Comparison of ENCODE assay signal across 11 cellular contexts in the genomic region with DNA sequence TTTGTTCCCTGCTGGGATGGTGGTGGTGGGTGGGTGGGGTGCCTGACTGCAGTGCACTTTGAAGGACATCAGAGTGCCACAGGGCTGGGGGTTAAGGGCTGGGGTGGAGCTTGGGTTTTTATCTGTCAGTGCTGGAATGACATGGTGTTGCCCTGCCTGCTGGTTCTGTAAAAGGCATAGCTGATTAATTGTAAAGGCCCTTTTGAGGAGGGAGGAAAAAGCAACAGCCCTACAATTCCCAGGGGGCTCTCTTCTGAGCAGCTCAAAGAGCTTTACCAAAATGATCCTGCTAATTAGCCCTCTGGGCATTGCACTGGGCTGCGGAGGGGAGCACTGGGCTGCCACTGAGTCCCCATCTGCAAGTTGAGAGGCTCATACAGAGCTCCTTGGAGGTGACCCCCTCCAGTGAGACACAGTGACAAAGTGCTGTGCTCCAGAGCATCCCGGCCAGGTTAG. TPM values are rescaled to one million over a fixed set of nuclear protein-coding genes. Genes with fewer than 3 reads are reported as not detected.
DNase-seq lines count a peak whose midpoint lies in the region; ATAC-seq and TF ChIP-seq lines count a peak whose summit lies in the region.
"Had no signal": no experiment of that assay in that cellular context is flagged by ENCODE, and none has a peak within 500 bp of the region (broad histone marks: within the 10 kb centered on the region; RNA-seq: fewer than 3 reads in every experiment).

No MANE protein-coding gene starts in this region.

- peaks cover 22 to 71% of the 10 kb centered on the region in 2 donors for H3K4me1 ChIP-seq in ascending aorta
- H3K4me1 ChIP-seq in transverse colon, result peaks cover 50 to 75% (median 73%) of the 10 kb centered on the region in 4 donors

- TF ChIP-seq CTCF in ascending aorta (IDR thresholded peaks at IDR 0.05), result no peak
- TF ChIP-seq CTCF in transverse colon (IDR thresholded peaks at IDR 0.05), result no peak

- DNase-seq in NCI-H526 (lab: John Stamatoyannopoulos, UW) (peak; percentile 15 to 49), NCI-H526 treated with DMSO at 0.1 percent for 48 hours (lab: John Stamatoyannopoulos, UW) (no peak), ascending aorta (ENCODE audit: low spot score in 2 of 2) (no peak), left colon (no peak), transverse colon (no peak), AML-193 (lab: John Stamatoyannopoulos, UW) (no peak), GOT3 (lab: John Stamatoyannopoulos, UW) (no peak), NCI-H226 (no peak)
- DNase-seq: activated CD4-positive, alpha-beta T cell treated with anti-CD3 and anti-CD28 coated beads for 36 hours; KG1; SHP77 treated with DMSO at 0.1 percent for 48 hours had no signal

- no peak for TF ChIP-seq EP300 in transverse colon (IDR thresholded peaks at IDR 0.05; ENCODE audit: low read depth)

- ATAC-seq in left colon, result peak; percentile 10
- ATAC-seq: activated CD4-positive, alpha-beta T cell treated with anti-CD3 and anti-CD28 coated beads for 36 hours had no signal

- 62% methylated on average over 2 of the region's 2 CpGs; no CpG with 5 or more reads in 1 of the 2 donors for WGBS in transverse colon (ENCODE audit: low coverage in 1 of 2), 2 donors

- TF ChIP-seq POLR2A in transverse colon (IDR thresholded peaks at IDR 0.05), result no peak

- intact Hi-C loops in ascending aorta (cut with DNase I) (loop anchor here (10.0 kb wide), 1 partner anchor 1291 kb away; no protein-coding TSS in a partner anchor), left colon (cut with DNase I, micrococcal nuclease) (no loop called here), transverse colon (cut with DNase I; ENCODE audit: low total_unique reads) (no loop called here)

- in situ Hi-C loops in transverse colon (cut with MboI; ENCODE audit: low pct_ligation_motif_present in 1 of 4, low pct_unique_long_range_greater_than_20kb in 1 of 4, low sequenced_read_pairs in 3 of 4), result no loop called here

- H3K27ac ChIP-seq in ascending aorta (peak overlapping the region; percentile 27 to 89), transverse colon (peak overlapping the region; percentile 67 to 91 (median 88))

- no peaks in the 10 kb centered on the region for H3K9me3 ChIP-seq in ascending aorta
- H3K9me3 ChIP-seq in transverse colon, result no peaks in the 10 kb centered on the region

- no peaks in the 10 kb centered on the region for H3K27me3 ChIP-seq in ascending aorta
- no peaks in the 10 kb centered on the region for H3K27me3 ChIP-seq in transverse colon

- peaks cover 18 to 21% of the 10 kb centered on the region in 2 donors for H3K36me3 ChIP-seq in ascending aorta
- H3K36me3 ChIP-seq in transverse colon, result peaks cover 0 to 18% (median 5%) of the 10 kb centered on the region in 4 donors

- H3K4me3 ChIP-seq in ascending aorta, result no peak overlapping the region
- H3K4me3 ChIP-seq in transverse colon, result no peak overlapping the region

RNA-seq across cellular contexts. Expression of a gene that starts 21.2 kb away (rescaled TPM):
- total RNA-seq in ascending aorta (134 TPM), left colon (10 to 100 TPM; 79.3 to 90.1 TPM), transverse colon (100 to 1,000 TPM in 2 of 4 donors, 10 to 100 TPM in 2; 58.1 to 273 (median 94.7) TPM)

Comparison
In these comparisons a context has a peak if more than half of its experiments do, and no peak if none do; other contexts are left out.
1. DNase-seq: peak in NCI-H526 (2 of 2); none in NCI-H526 treated with DMSO at 0.1 percent for 48 hours (single experiment), ascending aorta (0 of 2), left colon (0 of 2), transverse colon (single experiment), AML-193 (0 of 2), GOT3 (single experiment) and NCI-H226 (single experiment).